In genomic region chr11:76599041-76600013, GRCh38 we compare ENCODE assay signal across 15 cellular contexts.
DNase-seq lines count a peak whose midpoint lies in the region; TF ChIP-seq lines count a peak whose summit lies in the region.
"Had no signal": no experiment of that assay in that cellular context is flagged by ENCODE, and none has a peak within 500 bp of the region (broad histone marks: within the 10 kb centered on the region; RNA-seq: fewer than 3 reads in every experiment).

No MANE protein-coding gene starts in this region.

- H3F3A ChIP-seq in smooth muscle cell (ENCODE audit: low read depth) = no peaks in the 10 kb centered on the region

- no peaks in the 10 kb centered on the region for H4K20me1 ChIP-seq in hepatocyte (ENCODE audit: insufficient read depth, poor library complexity, severe bottlenecking)
- H4K20me1 ChIP-seq in smooth muscle cell (ENCODE audit: low read depth) = no peaks in the 10 kb centered on the region

- peaks cover 8% of the 10 kb centered on the region for H3K36me3 Mint-ChIP-seq in activated CD4-positive, alpha-beta memory T cell treated with anti-CD3 and anti-CD28 coated beads, Interleukin-2, amount 10 ng/mL, durations not matched to agents 7 days and 5 days (ENCODE audit: low read depth)
- H3K36me3 Mint-ChIP-seq in activated CD4-positive, alpha-beta memory T cell treated with anti-CD3 and anti-CD28 coated beads for 36 hours = no peaks in the 10 kb centered on the region

- WGBS in hepatocyte (ENCODE audit: low lambda C conversion rate, missing lambda C conversion rate) = 81% methylated on average over 18 of the region's 18 CpGs
- WGBS in smooth muscle cell (ENCODE audit: low lambda C conversion rate) = 46% methylated on average over 18 of the region's 18 CpGs

- H3K79me2 ChIP-seq in hepatocyte (no peaks in the 10 kb centered on the region), smooth muscle cell (ENCODE audit: low read depth) (no peaks in the 10 kb centered on the region)

- H2AFZ ChIP-seq in hepatocyte = no peak overlapping the region
- no peak overlapping the region for H2AFZ ChIP-seq in smooth muscle cell (ENCODE audit: low read depth)

- peaks cover 5% of the 10 kb centered on the region for H3K9me3 Mint-ChIP-seq in activated CD4-positive, alpha-beta memory T cell treated with anti-CD3 and anti-CD28 coated beads, Interleukin-2, amount 10 ng/mL, durations not matched to agents 7 days and 5 days
- H3K9me3 Mint-ChIP-seq in activated CD4-positive, alpha-beta memory T cell treated with anti-CD3 and anti-CD28 coated beads for 36 hours = peaks cover 2% of the 10 kb centered on the region

- peak; percentile 16 for DNase-seq in activated CD4-positive, alpha-beta memory T cell treated with anti-CD3 and anti-CD28 coated beads, Interleukin-2, amount 10 ng/mL, durations not matched to agents 7 days and 5 days
- DNase-seq in activated CD4-positive, alpha-beta memory T cell treated with anti-CD3 and anti-CD28 coated beads for 36 hours = no peak
- DNase-seq in WERI-Rb-1 (no peak), hepatocyte (ENCODE audit: low spot score) (peak; percentile 26), smooth muscle cell (lab: John Stamatoyannopoulos, UW; ENCODE audit: unreplicated experiment) (no peak), HUDEP-2 (lab: John Stamatoyannopoulos, UW; ENCODE audit: unreplicated experiment in 76 of 76) (no peak), NCI-H2107 (lab: John Stamatoyannopoulos, UW) (no peak)
- DNase-seq in stimulated activated naive CD4-positive, alpha-beta T cell (lab: John Stamatoyannopoulos, UW) = no peak
- DNase-seq: activated T-cell treated with anti-CD3 and anti-CD28 coated beads, Interleukin-2, amount 50 U/mL, for 1 hour; amniotic stem cell; effector CD4-positive, alpha-beta T cell; NCI-H1048; NCI-H524 treated with DMSO at 0.1 percent for 48 hours; occipital lobe had no signal

- no peaks in the 10 kb centered on the region for H3K27me3 ChIP-seq in WERI-Rb-1 (ENCODE audit: insufficient read depth, low read depth, severe bottlenecking)
- no peaks in the 10 kb centered on the region for H3K27me3 ChIP-seq in hepatocyte
- H3K27me3 ChIP-seq in smooth muscle cell (ENCODE audit: low read depth) = no peaks in the 10 kb centered on the region

- CTCF ChIA-PET in activated CD4-positive, alpha-beta memory T cell treated with anti-CD3 and anti-CD28 coated beads, Interleukin-2, amount 10 ng/mL, durations not matched to agents 7 days and 5 days (lab: Charles Lee) = interaction anchor here (0.6 to 2.0 kb wide), 14 partner anchors 8 to 180 kb away, joined by 3 to 13 read pairs (median 4); no protein-coding TSS in a partner anchor
- CTCF ChIA-PET in activated CD4-positive, alpha-beta memory T cell treated with anti-CD3 and anti-CD28 coated beads for 36 hours (lab: Charles Lee) = interaction anchor here (0.8 to 3.6 kb wide), 13 partner anchors 9 to 212 kb away, joined by 3 to 30 read pairs (median 4); no protein-coding TSS in a partner anchor

- H3K4me1 ChIP-seq in hepatocyte (ENCODE audit: insufficient read depth) = peaks cover 11% of the 10 kb centered on the region
- no peaks in the 10 kb centered on the region for H3K4me1 ChIP-seq in smooth muscle cell (ENCODE audit: low read depth)

- H3K4me3 Mint-ChIP-seq in activated CD4-positive, alpha-beta memory T cell treated with anti-CD3 and anti-CD28 coated beads, Interleukin-2, amount 10 ng/mL, durations not matched to agents 7 days and 5 days = no peak overlapping the region
- H3K4me3 Mint-ChIP-seq in activated CD4-positive, alpha-beta memory T cell treated with anti-CD3 and anti-CD28 coated beads for 36 hours = no peak overlapping the region

- TF ChIP-seq CTCF in WERI-Rb-1 (IDR thresholded peaks at IDR 0.05; ENCODE audit: low read depth, low read length) (0 out of 2 replicates have a peak, but pooled peaks have one; percentile 4), hepatocyte (IDR thresholded peaks at IDR 0.05; ENCODE audit: poor library complexity) (no peak), smooth muscle cell (IDR thresholded peaks at IDR 0.05; ENCODE audit: borderline replicate concordance, insufficient read depth, poor library complexity, severe bottlenecking) (no peak)

- H3K27ac Mint-ChIP-seq in activated CD4-positive, alpha-beta memory T cell treated with anti-CD3 and anti-CD28 coated beads, Interleukin-2, amount 10 ng/mL, durations not matched to agents 7 days and 5 days = no peak overlapping the region
- H3K27ac Mint-ChIP-seq in activated CD4-positive, alpha-beta memory T cell treated with anti-CD3 and anti-CD28 coated beads for 36 hours = no peak overlapping the region

- intact Hi-C loops in activated CD4-positive, alpha-beta memory T cell treated with anti-CD3 and anti-CD28 coated beads for 36 hours (cut with micrococcal nuclease) = loop anchor here (5.0 kb wide), 1 partner anchor 83 kb away; no protein-coding TSS in a partner anchor

- no peaks in the 10 kb centered on the region for H3K9me3 ChIP-seq in WERI-Rb-1 (ENCODE audit: severe bottlenecking)
- no peaks in the 10 kb centered on the region for H3K9me3 ChIP-seq in hepatocyte (ENCODE audit: low read depth)
- H3K9me3 ChIP-seq in smooth muscle cell (replicated peaks; ENCODE audit: low read depth) = no peaks in the 10 kb centered on the region

- H3K36me3 ChIP-seq in WERI-Rb-1 (no peaks in the 10 kb centered on the region), hepatocyte (replicated peaks; ENCODE audit: insufficient read depth, low read depth) (no peaks in the 10 kb centered on the region), smooth muscle cell (ENCODE audit: low read depth) (no peaks in the 10 kb centered on the region)

- POLR2A ChIA-PET in activated CD4-positive, alpha-beta memory T cell treated with anti-CD3 and anti-CD28 coated beads, Interleukin-2, amount 10 ng/mL, durations not matched to agents 7 days and 5 days (lab: Charles Lee) = interaction anchor here (0.6 to 1.6 kb wide), 3 partner anchors 11 to 85 kb away, joined by 3 to 9 read pairs (median 4); no protein-coding TSS in a partner anchor
- POLR2A ChIA-PET in activated CD4-positive, alpha-beta memory T cell treated with anti-CD3 and anti-CD28 coated beads for 36 hours (lab: Charles Lee) = no interaction called here

- H3K4me2 ChIP-seq in hepatocyte (no peak overlapping the region), smooth muscle cell (peak overlapping the region; percentile 52)

- no peaks in the 10 kb centered on the region for H3K9me2 ChIP-seq in hepatocyte (replicated peaks; ENCODE audit: insufficient read depth)

- peaks cover 1% of the 10 kb centered on the region for H3K27me3 Mint-ChIP-seq in activated CD4-positive, alpha-beta memory T cell treated with anti-CD3 and anti-CD28 coated beads, Interleukin-2, amount 10 ng/mL, durations not matched to agents 7 days and 5 days
- no peaks in the 10 kb centered on the region for H3K27me3 Mint-ChIP-seq in activated CD4-positive, alpha-beta memory T cell treated with anti-CD3 and anti-CD28 coated beads for 36 hours

- peaks cover 39% of the 10 kb centered on the region for H3K4me1 Mint-ChIP-seq in activated CD4-positive, alpha-beta memory T cell treated with anti-CD3 and anti-CD28 coated beads, Interleukin-2, amount 10 ng/mL, durations not matched to agents 7 days and 5 days
- H3K4me1 Mint-ChIP-seq in activated CD4-positive, alpha-beta memory T cell treated with anti-CD3 and anti-CD28 coated beads for 36 hours (ENCODE audit: low read depth) = peaks cover 11% of the 10 kb centered on the region

- peak overlapping the region; percentile 4 for H3K9ac ChIP-seq in smooth muscle cell (ENCODE audit: low read depth)

- H3K4me3 ChIP-seq in WERI-Rb-1 (ENCODE audit: low read depth, low read length) (no peak overlapping the region), hepatocyte (no peak overlapping the region), smooth muscle cell (no peak overlapping the region)
- H3K4me3 ChIP-seq: lung had no signal

- H3K27ac ChIP-seq in WERI-Rb-1 = no peak overlapping the region
- no peak overlapping the region for H3K27ac ChIP-seq in hepatocyte
- H3K27ac ChIP-seq in smooth muscle cell (ENCODE audit: low read depth) = peak overlapping the region; percentile 72

Comparison
In these comparisons a context has a peak if more than half of its experiments do, and no peak if none do; other contexts are left out.
1. DNase-seq: peak in activated CD4-positive, alpha-beta memory T cell treated with anti-CD3 and anti-CD28 coated beads, Interleukin-2, amount 10 ng/mL, durations not matched to agents 7 days and 5 days (single experiment) and hepatocyte (single experiment); none in activated CD4-positive, alpha-beta memory T cell treated with anti-CD3 and anti-CD28 coated beads for 36 hours (single experiment), WERI-Rb-1 (single experiment), smooth muscle cell (single experiment), HUDEP-2 (0 of 76), stimulated activated naive CD4-positive, alpha-beta T cell (0 of 6) and NCI-H2107 (single experiment).